23 cellular contexts compared by ENCODE assay signal in genomic region chr19:42619271-42619670, GRCh38. TPM values are rescaled to one million over a fixed set of nuclear protein-coding genes. Genes with fewer than 3 reads are reported as not detected.
A peak's percentile ranks its signal among the peaks of the same experiment; 100 is the strongest.
DNase-seq lines count a peak whose midpoint lies in the region; ATAC-seq and FAIRE-seq lines count a peak whose summit lies in the region.
"Had no signal": no experiment of that assay in that cellular context is flagged by ENCODE, and none has a peak within 500 bp of the region (broad histone marks: within the 10 kb centered on the region; RNA-seq: fewer than 3 reads in every experiment).

No MANE protein-coding gene starts in this region.

- no peaks in the 10 kb centered on the region for H3K9me3 Mint-ChIP-seq in activated T-cell treated with anti-CD3 and anti-CD28 coated beads, Interleukin-2, amount 50 U/mL, for 72 hours
- no peaks in the 10 kb centered on the region for H3K9me3 Mint-ChIP-seq in activated T-helper 17 cell treated with anti-CD3 and anti-CD28 coated beads, Interleukin-2, amount 50 U/mL, for 72 hours
- H3K9me3 Mint-ChIP-seq: CD14-positive monocyte; CD4-positive, alpha-beta T cell had no signal

- ATAC-seq in activated T-cell treated with anti-CD3 and anti-CD28 coated beads, Interleukin-2, amount 50 U/mL, for 72 hours (replicated peaks in 1 of 2) = peak; percentile 61 to 93
- ATAC-seq in activated T-helper 17 cell treated with anti-CD3 and anti-CD28 coated beads, Interleukin-2, amount 50 U/mL, for 72 hours (replicated peaks) = peak; percentile 70
- ATAC-seq: GM23338, HCT116 had no signal

- peak; percentile 58 for FAIRE-seq in urothelium cell line (lab: Jason Lieb, UNC)
- FAIRE-seq: GM12891, GM18507 had no signal

- H3K27me3 Mint-ChIP-seq in activated T-cell treated with anti-CD3 and anti-CD28 coated beads, Interleukin-2, amount 50 U/mL, for 72 hours (ENCODE audit: low read depth) = peaks cover 52% of the 10 kb centered on the region
- H3K27me3 Mint-ChIP-seq in activated T-helper 17 cell treated with anti-CD3 and anti-CD28 coated beads, Interleukin-2, amount 50 U/mL, for 72 hours = peaks cover 11% of the 10 kb centered on the region

- H3K27ac Mint-ChIP-seq in activated T-cell treated with anti-CD3 and anti-CD28 coated beads, Interleukin-2, amount 50 U/mL, for 72 hours = no peak overlapping the region
- H3K27ac Mint-ChIP-seq in activated T-helper 17 cell treated with anti-CD3 and anti-CD28 coated beads, Interleukin-2, amount 50 U/mL, for 72 hours = no peak overlapping the region
- H3K27ac Mint-ChIP-seq: CD14-positive monocyte; CD4-positive, alpha-beta T cell; GM23338; H9 had no signal

- peaks cover 9% of the 10 kb centered on the region for H3K4me1 Mint-ChIP-seq in activated T-cell treated with anti-CD3 and anti-CD28 coated beads, Interleukin-2, amount 50 U/mL, for 72 hours (ENCODE audit: low read depth)
- H3K4me1 Mint-ChIP-seq in activated T-helper 17 cell treated with anti-CD3 and anti-CD28 coated beads, Interleukin-2, amount 50 U/mL, for 72 hours = no peaks in the 10 kb centered on the region
- H3K4me1 Mint-ChIP-seq: CD14-positive monocyte, GM23338, H9 had no signal

- H3K36me3 Mint-ChIP-seq in activated T-cell treated with anti-CD3 and anti-CD28 coated beads, Interleukin-2, amount 50 U/mL, for 72 hours (ENCODE audit: insufficient read depth in 2 of 2) = no peaks in the 10 kb centered on the region
- no peaks in the 10 kb centered on the region for H3K36me3 Mint-ChIP-seq in activated T-helper 17 cell treated with anti-CD3 and anti-CD28 coated beads, Interleukin-2, amount 50 U/mL, for 72 hours (ENCODE audit: low read depth)
- H3K36me3 Mint-ChIP-seq: CD14-positive monocyte had no signal

- H3K4me3 Mint-ChIP-seq in activated T-cell treated with anti-CD3 and anti-CD28 coated beads, Interleukin-2, amount 50 U/mL, for 72 hours = no peak overlapping the region
- H3K4me3 Mint-ChIP-seq in activated T-helper 17 cell treated with anti-CD3 and anti-CD28 coated beads, Interleukin-2, amount 50 U/mL, for 72 hours = no peak overlapping the region
- H3K4me3 Mint-ChIP-seq: CD4-positive, alpha-beta T cell; GM23338; H9 had no signal

- DNase-seq in activated T-cell treated with anti-CD3 and anti-CD28 coated beads, Interleukin-2, amount 50 U/mL, for 72 hours = no peak
- no peak for DNase-seq in activated T-cell treated with anti-CD3 and anti-CD28 coated beads, Interleukin-2, amount 50 U/mL, for 48 hours
- DNase-seq in urothelium cell line (ENCODE audit: low spot score) (no peak), AG08396 (ENCODE audit: low spot score) (no peak), NCI-H1930 (lab: John Stamatoyannopoulos, UW) (no peak)
- DNase-seq: AML-193; BE2C; Calu3; CD4-positive, alpha-beta T cell; COR-L47; DMS53; DMS79 treated with DMSO at 0.1 percent for 48 hours; GF-D8; H9 had no signal

RNA-seq across cellular contexts. Expression of gene CEACAM8, which starts 24.5 kb away (rescaled TPM):
- total RNA-seq in activated T-cell treated with anti-CD3 and anti-CD28 coated beads, Interleukin-2, amount 50 U/mL, for 72 hours = not detected
- total RNA-seq in activated T-helper 17 cell treated with anti-CD3 and anti-CD28 coated beads, Interleukin-2, amount 50 U/mL, for 72 hours = not detected
- total RNA-seq: A172; Calu3; CD4-positive, alpha-beta T cell; Daoy; GM23338; H4; H9 had no signal
